In the genomic region with DNA sequence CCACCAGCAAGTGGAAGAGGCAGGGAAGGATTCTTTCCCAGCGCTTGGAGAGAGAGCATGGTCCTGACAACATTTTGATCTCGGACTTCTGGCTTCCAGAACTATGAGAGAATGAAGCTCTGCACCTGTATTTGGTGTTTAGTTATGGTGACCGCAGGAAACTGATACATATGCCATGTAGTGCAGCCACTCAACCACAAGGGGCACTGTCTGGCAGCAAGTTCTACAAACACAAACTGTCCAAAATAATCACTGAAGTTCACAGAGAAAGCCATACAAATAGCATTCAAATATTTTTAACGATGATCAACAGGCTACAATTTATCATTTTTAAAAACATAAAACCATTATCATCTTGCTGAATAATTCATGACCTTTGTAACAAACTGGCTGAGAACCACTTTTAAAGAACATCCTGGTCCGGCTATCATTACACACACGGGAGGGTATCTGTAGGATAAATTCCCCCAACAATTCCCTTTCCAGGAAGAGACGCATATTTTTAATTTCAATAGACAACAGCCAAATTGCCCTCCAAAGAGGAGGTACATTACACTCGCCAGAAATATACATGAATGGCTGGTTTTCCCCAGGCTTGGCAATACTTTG, we compare ENCODE assay signal across 8 cellular contexts. TPM values are rescaled to one million over a fixed set of nuclear protein-coding genes. Genes with fewer than 3 reads are reported as not detected.
A peak's percentile ranks its signal among the peaks of the same experiment; 100 is the strongest.
DNase-seq lines count a peak whose midpoint lies in the region; ATAC-seq, FAIRE-seq and TF ChIP-seq lines count a peak whose summit lies in the region.

No MANE protein-coding gene starts in this region.

- H3K9me3 Mint-ChIP-seq in astrocyte (ENCODE audit: unreplicated experiment) = no peaks in the 10 kb centered on the region

- H3K36me3 Mint-ChIP-seq in astrocyte (ENCODE audit: low read depth, unreplicated experiment) = no peaks in the 10 kb centered on the region

- H3K27me3 Mint-ChIP-seq in astrocyte (ENCODE audit: low read depth, unreplicated experiment) = peaks cover 14% of the 10 kb centered on the region

- H3K9me2 ChIP-seq in MM.1S (replicated peaks; ENCODE audit: insufficient read depth, low read length) (no peaks in the 10 kb centered on the region), SU-DHL-6 (replicated peaks; ENCODE audit: insufficient read depth, low read length) (no peaks in the 10 kb centered on the region)

- H3K36me3 ChIP-seq in GM06990 (ENCODE audit: control insufficient read depth, insufficient read depth, low read length) (no peaks in the 10 kb centered on the region), MM.1S (replicated peaks; ENCODE audit: insufficient read depth, low read length) (no peaks in the 10 kb centered on the region), SU-DHL-6 (ENCODE audit: low read length) (no peaks in the 10 kb centered on the region), astrocyte (ENCODE audit: insufficient read depth, low read length) (no peaks in the 10 kb centered on the region)

- no peaks in the 10 kb centered on the region for H3K79me2 ChIP-seq in MM.1S (ENCODE audit: low read length)
- H3K79me2 ChIP-seq in SU-DHL-6 (ENCODE audit: insufficient read depth, low read length) = no peaks in the 10 kb centered on the region
- no peaks in the 10 kb centered on the region for H3K79me2 ChIP-seq in astrocyte (ENCODE audit: insufficient read depth, low read length)

- no peak overlapping the region for H3K27ac Mint-ChIP-seq in astrocyte (ENCODE audit: unreplicated experiment)

- TF ChIP-seq CTCF in GM06990 (IDR thresholded peaks at IDR 0.05; ENCODE audit: insufficient read depth, low read length, poor library complexity, severe bottlenecking) (peak; percentile 97), MM.1S (IDR thresholded peaks at IDR 0.05; ENCODE audit: low read length) (peak; percentile 99), SU-DHL-6 (IDR thresholded peaks at IDR 0.05; ENCODE audit: insufficient read depth, low read length, poor library complexity, severe bottlenecking) (peak; percentile 87), astrocyte (IDR thresholded peaks at IDR 0.05; ENCODE audit: insufficient read depth, low read depth, low read length) (peak; percentile 99)

- H3K9me3 ChIP-seq in MM.1S (replicated peaks; ENCODE audit: insufficient read depth, low read length) (no peaks in the 10 kb centered on the region), SU-DHL-6 (ENCODE audit: insufficient read depth, low read length) (no peaks in the 10 kb centered on the region), astrocyte (ENCODE audit: insufficient read depth, low read depth, low read length) (no peaks in the 10 kb centered on the region)

- H3F3A ChIP-seq in MM.1S (ENCODE audit: insufficient read depth, low read length) (no peaks in the 10 kb centered on the region), SU-DHL-6 (ENCODE audit: insufficient read depth) (no peaks in the 10 kb centered on the region)

- H3K27ac ChIP-seq in MM.1S (ENCODE audit: low read length) (no peak overlapping the region), SU-DHL-6 (ENCODE audit: low read depth, low read length) (no peak overlapping the region), astrocyte (ENCODE audit: low read depth, low read length) (no peak overlapping the region)

- no peaks in the 10 kb centered on the region for H3K27me3 ChIP-seq in GM06990 (replicated peaks; ENCODE audit: control insufficient read depth, insufficient read depth, low read length)
- no peaks in the 10 kb centered on the region for H3K27me3 ChIP-seq in MM.1S (replicated peaks; ENCODE audit: insufficient read depth, low read length)
- no peaks in the 10 kb centered on the region for H3K27me3 ChIP-seq in SU-DHL-6 (ENCODE audit: low read length)
- no peaks in the 10 kb centered on the region for H3K27me3 ChIP-seq in astrocyte (ENCODE audit: insufficient read depth, low read length)

- no peak overlapping the region for H3K4me3 Mint-ChIP-seq in astrocyte (ENCODE audit: unreplicated experiment)

- H3K4me1 ChIP-seq in MM.1S (ENCODE audit: low read length) (no peaks in the 10 kb centered on the region), astrocyte (ENCODE audit: insufficient read depth, low read length) (no peaks in the 10 kb centered on the region)

- peak; percentile 41 for FAIRE-seq in astrocyte (lab: Jason Lieb, UNC)

- H3K4me1 Mint-ChIP-seq in astrocyte (ENCODE audit: low read depth, unreplicated experiment) = no peaks in the 10 kb centered on the region

- no peaks in the 10 kb centered on the region for H4K20me1 ChIP-seq in MM.1S (ENCODE audit: insufficient read depth, low read length)
- H4K20me1 ChIP-seq in SU-DHL-6 (ENCODE audit: low read depth, low read length) = no peaks in the 10 kb centered on the region
- H4K20me1 ChIP-seq in astrocyte (ENCODE audit: insufficient read depth, low read length) = no peaks in the 10 kb centered on the region

- no peak overlapping the region for H3K9ac ChIP-seq in MM.1S (ENCODE audit: low read length)
- no peak overlapping the region for H3K9ac ChIP-seq in SU-DHL-6 (ENCODE audit: low read length)
- H3K9ac ChIP-seq in astrocyte (ENCODE audit: low read length) = no peak overlapping the region

- no peak overlapping the region for H3K4me3 ChIP-seq in GM06990 (replicated peaks; ENCODE audit: low read depth, low read length)
- no peak overlapping the region for H3K4me3 ChIP-seq in MM.1S (ENCODE audit: low read length)
- H3K4me3 ChIP-seq in SU-DHL-6 (ENCODE audit: insufficient read depth, low read length, poor library complexity, severe bottlenecking) = no peak overlapping the region
- H3K4me3 ChIP-seq in astrocyte (ENCODE audit: insufficient read depth, low read depth, low read length) = no peak overlapping the region

- H2AFZ ChIP-seq in MM.1S (ENCODE audit: low read length) (no peak overlapping the region), SU-DHL-6 (ENCODE audit: low read depth, low read length, severe bottlenecking) (no peak overlapping the region), astrocyte (ENCODE audit: low read depth, low read length) (no peak overlapping the region)

- ATAC-seq in HG03378 (IDR thresholded peaks at IDR 0.05; ENCODE audit: unreplicated experiment) = no peak

- H3K4me2 ChIP-seq in MM.1S (ENCODE audit: low read depth, low read length) = peak overlapping the region; percentile 8; the same call in 1 of the 2 replicates
- H3K4me2 ChIP-seq in SU-DHL-6 (ENCODE audit: low read depth, low read length, poor library complexity, severe bottlenecking) = no peak overlapping the region
- no peak overlapping the region for H3K4me2 ChIP-seq in astrocyte (ENCODE audit: low read length)

- DNase-seq in GM06990 (ENCODE audit: extremely low read depth, insufficient read length) (no peak), MM.1S (peak; percentile 83), astrocyte (ENCODE audit: low read depth) (peak; percentile 52), inferior parietal cortex (ENCODE audit: extremely low spot score) (peak; percentile 67), ureter (ENCODE audit: low spot score) (no peak)
- DNase-seq in stimulated activated CD4-positive, alpha-beta T cell treated with anti-CD3 and anti-CD28 coated beads, Interleukin-1b, Interleukin-23, amount 100 ng/mL, for 4 hours (ENCODE audit: low read depth in 2 of 2) = peak; percentile 34 to 42

RNA-seq across cellular contexts. Expression of gene CBR3, which starts 9.3 kb away (rescaled TPM):
- 2.3 and 2.8 TPM in 2 replicates for total RNA-seq in astrocyte
- total RNA-seq in ureter = 1.8 TPM

RNA-seq across cellular contexts. Expression of gene DOP1B, which starts 31.0 kb away (rescaled TPM):
- total RNA-seq in astrocyte (22.2 and 26.1 TPM in 2 replicates), ureter (31.0 TPM)

RNA-seq across cellular contexts. Expression of gene CBR1, which starts 55.8 kb away (rescaled TPM):
- total RNA-seq in astrocyte = 20.3 and 21.3 TPM in 2 replicates
- 44.2 TPM for total RNA-seq in ureter

Comparison
In these comparisons a context has a peak if more than half of its experiments do, and no peak if none do; other contexts are left out.
1. DNase-seq: peak in MM.1S (single experiment), astrocyte (single experiment), inferior parietal cortex (single experiment) and stimulated activated CD4-positive, alpha-beta T cell treated with anti-CD3 and anti-CD28 coated beads, Interleukin-1b, Interleukin-23, amount 100 ng/mL, for 4 hours (2 of 2); none in GM06990 (single experiment) and ureter (single experiment).
2. Peak in every context shown above with its lines, with median percentiles within 50 percentile points of each other: CTCF ChIP-seq.